In the genomic region with DNA sequence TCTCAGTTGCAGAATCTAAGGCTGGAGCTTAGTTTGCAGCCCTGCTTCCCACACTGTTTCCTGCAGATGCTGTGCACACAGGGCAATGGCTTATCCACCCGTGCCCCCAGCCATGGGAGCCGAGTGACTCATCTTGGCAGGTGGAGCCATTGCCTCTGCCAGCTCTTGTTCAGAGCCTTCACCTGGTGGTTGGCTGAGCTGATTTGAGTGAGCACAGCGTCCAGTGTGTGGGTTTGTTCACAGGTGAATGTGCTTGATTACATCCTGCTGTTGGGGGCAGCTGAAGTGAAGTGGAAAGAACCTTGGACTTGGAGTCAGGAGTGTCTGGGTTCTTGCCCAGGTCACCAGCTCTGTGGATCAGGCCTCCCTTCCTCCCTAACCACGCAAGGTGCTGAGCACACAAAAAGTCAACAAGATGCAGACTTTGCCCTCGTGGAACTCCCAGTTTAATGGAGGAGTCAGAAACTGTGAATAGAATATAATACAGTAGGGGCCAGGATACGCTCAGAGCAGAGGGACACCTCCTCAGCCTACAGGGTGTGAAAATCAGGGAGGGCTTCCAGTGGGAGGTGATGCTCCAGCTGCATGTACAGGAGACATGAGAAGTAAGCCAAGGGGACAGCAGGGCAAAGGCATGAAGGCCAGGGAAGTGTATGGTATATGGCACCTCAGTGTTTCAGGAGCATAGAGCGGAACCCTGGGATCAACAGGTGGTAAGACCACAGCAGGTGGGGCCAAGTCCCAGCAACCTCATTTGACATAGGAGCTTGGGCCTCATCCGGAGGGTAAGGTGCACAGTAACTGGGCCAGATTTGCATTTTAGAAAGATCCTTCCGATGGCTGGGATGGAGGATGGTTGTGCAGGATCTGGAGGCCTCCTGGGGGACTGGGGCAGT, we compare ENCODE assay signal across 9 cellular contexts. TPM values are rescaled to one million over a fixed set of nuclear protein-coding genes. Genes with fewer than 3 reads are reported as not detected.
DNase-seq lines count a peak whose midpoint lies in the region; ATAC-seq, FAIRE-seq and TF ChIP-seq lines count a peak whose summit lies in the region.
"Had no signal": no experiment of that assay in that cellular context is flagged by ENCODE, and none has a peak within 500 bp of the region (broad histone marks: within the 10 kb centered on the region; RNA-seq: fewer than 3 reads in every experiment).

No MANE protein-coding gene starts in this region.

- no peak overlapping the region for H3K4ac ChIP-seq in IMR-90 (ENCODE audit: low read depth, low read length)

- intact Hi-C loops in IMR-90 (cut with micrococcal nuclease) = no loop called here
- intact Hi-C loops in K562 (cut with micrococcal nuclease) = no loop called here

- ATAC-seq in IMR-90 (ENCODE audit: low read depth) (no peak), K562 (no peak), GM21381 (IDR thresholded peaks at IDR 0.05; ENCODE audit: unreplicated experiment) (no peak)

- H2BK120ac ChIP-seq in IMR-90 (ENCODE audit: low read depth, low read length) = no peak overlapping the region

- H4K8ac ChIP-seq in IMR-90 (ENCODE audit: low read depth in 2 of 2, low read length in 2 of 2) = no peak overlapping the region

- peak overlapping the region; percentile 10 for H2BK5ac ChIP-seq in IMR-90 (ENCODE audit: low read depth, low read length, poor library complexity, severe bottlenecking)

- H2AK9ac ChIP-seq in IMR-90 (replicated peaks; ENCODE audit: low read depth, low read length, poor library complexity) = peak overlapping the region; percentile 50

- dilution Hi-C loops in IMR-90 (cut with HindIII; ENCODE audit: low sequenced_read_pairs, unreplicated experiment) = no loop called here

- TF ChIP-seq POLR2A in IMR-90 (IDR thresholded peaks at IDR 0.05; ENCODE audit: low read depth, low read length) (no peak), K562 (conservative IDR thresholded peaks at IDR 0.05) (no peak)

- in situ Hi-C loops in IMR-90 (cut with MboI; ENCODE audit: low sequenced_read_pairs) = no loop called here
- in situ Hi-C loops in K562 (cut with MboI) = no loop called here

- WGBS in IMR-90 (ENCODE audit: extremely low coverage in 2 of 2, insufficient read length in 1 of 2), 2 experiments = 92% methylated on average over 4 of the region's 9 CpGs; no CpG with 5 or more reads in 1 of the 2 experiments
- 56% methylated on average over 8 of the region's 9 CpGs for WGBS in K562 (ENCODE audit: insufficient coverage, low coverage, missing lambda C conversion rate)

- no peak overlapping the region for H3K14ac ChIP-seq in IMR-90 (replicated peaks; ENCODE audit: low read depth, low read length)

- H2BK20ac ChIP-seq in IMR-90 (ENCODE audit: low read depth, low read length) = no peak overlapping the region

- TF ChIP-seq RAD21 in IMR-90 (IDR thresholded peaks at IDR 0.05; ENCODE audit: low read length) = no peak
- no peak for TF ChIP-seq RAD21 in K562 (CRISPR knock-in tag; conservative IDR thresholded peaks at IDR 0.05 in 1 of 2, IDR thresholded peaks at IDR 0.05 in 1 of 2)

- TF ChIP-seq EP300 in K562 (IDR thresholded peaks at IDR 0.05; ENCODE audit: low read length) = no peak

- H3K36me3 ChIP-seq in IMR-90 (ENCODE audit: control insufficient read depth, insufficient read depth, low read length) (peaks cover 29% of the 10 kb centered on the region), K562 (ENCODE audit: control insufficient read depth, insufficient read depth, low read length) (no peaks in the 10 kb centered on the region), skeletal muscle tissue (ENCODE audit: control insufficient read depth in 3 of 3, insufficient read depth in 3 of 3, low read length in 3 of 3) (peaks cover 0 to 2% (median 0%) of the 10 kb centered on the region in 3 donors)

- CTCF ChIA-PET in IMR-90 (lab: Yijun Ruan, JAX) = no interaction called here
- CTCF ChIA-PET in K562 (lab: Yijun Ruan, JAX; ENCODE audit: low intra/inter-chr PET ratio) = no interaction called here

- peaks cover 50 to 82% of the 10 kb centered on the region in 2 experiments for H3K79me1 ChIP-seq in IMR-90 (ENCODE audit: low read depth in 1 of 2, low read length in 2 of 2)

- TF ChIP-seq CTCF in IMR-90 (conservative IDR thresholded peaks at IDR 0.05; ENCODE audit: low read depth, low read length) (no peak), K562 (IDR thresholded peaks at IDR 0.05 in 2 of 3, conservative IDR thresholded peaks at IDR 0.05 in 1 of 3; ENCODE audit: insufficient read depth in 2 of 3, low read depth in 1 of 3, low read length in 3 of 3) (no peak)

- no peak overlapping the region for H3K56ac ChIP-seq in IMR-90 (ENCODE audit: extremely low read depth, insufficient read depth, low read length)

- BruUV-seq in IMR-90 (replicated peaks; lab: Mats Ljungman, UMichigan) (no TSS peak), K562 (replicated peaks; lab: Mats Ljungman, UMichigan) (no TSS peak)

- no peak overlapping the region for H3K4me2 ChIP-seq in IMR-90 (ENCODE audit: low read depth, low read length)
- H3K4me2 ChIP-seq in K562 (ENCODE audit: insufficient read depth, low read length) = no peak overlapping the region

- no peak overlapping the region for H3K4me3 ChIP-seq in IMR-90 (ENCODE audit: insufficient read depth, low read depth, low read length)
- no peak overlapping the region for H3K4me3 ChIP-seq in K562
- H3K4me3 ChIP-seq in skeletal muscle tissue (ENCODE audit: low read length in 3 of 3) = no peak overlapping the region

- H3K27me3 ChIP-seq in IMR-90 (ENCODE audit: control insufficient read depth, insufficient read depth, low read length) (no peaks in the 10 kb centered on the region), K562 (ENCODE audit: control insufficient read depth in 2 of 2, insufficient read depth in 2 of 2, low read length in 2 of 2) (no peaks in the 10 kb centered on the region), skeletal muscle tissue (ENCODE audit: control insufficient read depth in 3 of 3, insufficient read depth in 3 of 3, low read length in 3 of 3) (no peaks in the 10 kb centered on the region)

- peaks cover 54% of the 10 kb centered on the region for H3K9me1 ChIP-seq in IMR-90 (ENCODE audit: insufficient read depth, low read length)
- H3K9me1 ChIP-seq in K562 (ENCODE audit: control insufficient read depth, insufficient read depth, low read length) = no peaks in the 10 kb centered on the region

- no peak overlapping the region for H2BK15ac ChIP-seq in IMR-90 (ENCODE audit: low read depth, low read length)

- no peak overlapping the region for H3K4me3 Mint-ChIP-seq in activated T-cell treated with anti-CD3 and anti-CD28 coated beads, Interleukin-2, amount 50 U/mL, for 24 hours

- FAIRE-seq in K562 (lab: Jason Lieb, UNC) = no peak

- peak; percentile 40 for DNase-seq in IMR-90
- no peak for DNase-seq in K562 (ENCODE audit: extremely low read depth in 1 of 4, low spot score in 3 of 4)
- DNase-seq in iris pigment epithelial cell (ENCODE audit: low read depth) = peak; percentile 47
- DNase-seq in CD1c-positive myeloid dendritic cell (ENCODE audit: extremely low spot score) = no peak
- DNase-seq in SKM-1 (lab: John Stamatoyannopoulos, UW; ENCODE audit: unreplicated experiment) = no peak
- no peak for DNase-seq in activated T-cell treated with anti-CD3 and anti-CD28 coated beads, Interleukin-2, amount 50 U/mL, for 24 hours
- DNase-seq: NCI-H146 had no signal

- no peak overlapping the region for H3K18ac ChIP-seq in IMR-90 (ENCODE audit: low read depth, low read length)

- no peaks in the 10 kb centered on the region for H3K9me3 ChIP-seq in IMR-90 (ENCODE audit: control insufficient read depth, insufficient read depth, low read length)
- no peaks in the 10 kb centered on the region for H3K9me3 ChIP-seq in K562 (replicated peaks; ENCODE audit: control insufficient read depth, insufficient read depth, low read depth, low read length)
- no peaks in the 10 kb centered on the region for H3K9me3 ChIP-seq in skeletal muscle tissue (ENCODE audit: control insufficient read depth in 3 of 3, low read length in 3 of 3)

- no peak overlapping the region for H3K9ac ChIP-seq in IMR-90 (ENCODE audit: low read depth, low read length)
- peak overlapping the region in 1 of 2 experiments; percentile 26; a peak in 1 of 4 replicates for H3K9ac ChIP-seq in K562 (ENCODE audit: insufficient read depth in 1 of 2, low read depth in 2 of 2, low read length in 2 of 2)
- peak overlapping the region in 2 of 3 donors; percentile 62 for H3K9ac ChIP-seq in skeletal muscle tissue (ENCODE audit: low read depth in 1 of 3, low read length in 3 of 3)

- H4K5ac ChIP-seq in IMR-90 (ENCODE audit: low read depth, low read length) = no peak overlapping the region

- no peaks in the 10 kb centered on the region for H3K36me3 Mint-ChIP-seq in activated T-cell treated with anti-CD3 and anti-CD28 coated beads, Interleukin-2, amount 50 U/mL, for 24 hours (ENCODE audit: low read depth)

- H3K4me1 ChIP-seq in IMR-90 (ENCODE audit: control insufficient read depth, insufficient read depth, low read length) = peaks cover 51% of the 10 kb centered on the region
- H3K4me1 ChIP-seq in K562 (replicated peaks in 1 of 2; ENCODE audit: control insufficient read depth in 2 of 2, insufficient read depth in 2 of 2, low read length in 2 of 2) = peaks cover 0 to 14% of the 10 kb centered on the region in 2 experiments; a peak in 3 of 5 replicates
- H3K4me1 ChIP-seq in skeletal muscle tissue (ENCODE audit: control insufficient read depth in 3 of 3, insufficient read depth in 3 of 3, low read length in 3 of 3) = peaks cover 80 to 84% (median 81%) of the 10 kb centered on the region in 3 donors

- no peaks in the 10 kb centered on the region for H3K9me3 Mint-ChIP-seq in activated T-cell treated with anti-CD3 and anti-CD28 coated beads, Interleukin-2, amount 50 U/mL, for 24 hours

- peaks cover 1% of the 10 kb centered on the region for H3K4me1 Mint-ChIP-seq in activated T-cell treated with anti-CD3 and anti-CD28 coated beads, Interleukin-2, amount 50 U/mL, for 24 hours (ENCODE audit: low read depth)

- H2AK5ac ChIP-seq in IMR-90 (ENCODE audit: low read depth, low read length) = peak overlapping the region; percentile 54; the same call in 1 of the 2 replicates

- H4K91ac ChIP-seq in IMR-90 (ENCODE audit: insufficient read depth, low read depth, low read length) = no peak overlapping the region

- no peak overlapping the region for H3K27ac Mint-ChIP-seq in activated T-cell treated with anti-CD3 and anti-CD28 coated beads, Interleukin-2, amount 50 U/mL, for 24 hours

- POLR2A ChIA-PET in IMR-90 (lab: Charles Lee; ENCODE audit: unreplicated experiment) = no interaction called here
- POLR2A ChIA-PET in K562 (lab: Yijun Ruan, JAX) = interaction anchor here (0.8 kb wide), 1 partner anchor 12 kb away, joined by 3 read pairs; no protein-coding TSS in a partner anchor

- H3K27ac ChIP-seq in IMR-90 (ENCODE audit: insufficient read depth, low read length) = no peak overlapping the region
- H3K27ac ChIP-seq in K562 (ENCODE audit: extremely low read depth, low read depth, low read length) = no peak overlapping the region
- H3K27ac ChIP-seq in skeletal muscle tissue (ENCODE audit: low read depth, low read length) = peak overlapping the region; percentile 26

- peaks cover 2% of the 10 kb centered on the region for H3K27me3 Mint-ChIP-seq in activated T-cell treated with anti-CD3 and anti-CD28 coated beads, Interleukin-2, amount 50 U/mL, for 24 hours

- no peaks in the 10 kb centered on the region for H3K79me2 ChIP-seq in K562 (ENCODE audit: control insufficient read depth, insufficient read depth, low read length)

- H3K23ac ChIP-seq in IMR-90 (ENCODE audit: low read depth, low read length) = 0 out of 2 replicates have a peak overlapping the region, but pooled peaks have one; percentile 4

- H4K20me1 ChIP-seq in IMR-90 (ENCODE audit: insufficient read depth, low read length) (peaks cover 91% of the 10 kb centered on the region), K562 (replicated peaks; ENCODE audit: control insufficient read depth, insufficient read depth, low read length) (0 out of 2 replicates have a peak, but pooled peaks cover 5% of the 10 kb centered on the region)

- H2AFZ ChIP-seq in IMR-90 (replicated peaks; ENCODE audit: low read length, poor library complexity) (no peak overlapping the region), K562 (ENCODE audit: low read depth, low read length) (no peak overlapping the region)

RNA-seq across cellular contexts. Expression of a gene that starts 22.8 kb away (rescaled TPM):
- 35.7 and 38.9 TPM in 2 replicates for total RNA-seq in IMR-90 (2012; rRNA removed)
- polyA plus RNA-seq in IMR-90 (2012; rRNA removed) = 38.4 and 39.7 TPM in 2 replicates
- polyA plus RNA-seq in IMR-90 (2012; cell fraction: cytosol; rRNA removed) = 47.8 and 52.8 TPM in 2 replicates
- polyA plus RNA-seq in IMR-90 (2012; cell fraction: nucleus; rRNA removed; ENCODE audit: low replicate concordance) = 18.7 and 32.8 TPM in 2 replicates
- 1.3 and 2.2 TPM in 2 replicates for total RNA-seq in K562 (2011; cell fraction: chromatin; rRNA removed; ENCODE audit: low replicate concordance)
- total RNA-seq in K562 (2011; cell fraction: nucleolus; rRNA removed) = 0.67 and 1.3 TPM in 2 replicates
- total RNA-seq in K562 (2011; cell fraction: nucleoplasm; rRNA removed) = 1.5 and 1.6 TPM in 2 replicates
- 13.8 and 16.7 TPM in 2 replicates for total RNA-seq in K562 (2014; rRNA removed)
- 2.5 and 3.1 TPM in 2 replicates for total RNA-seq in K562 (2014; rRNA removed; fragmentation: Illumina TruSeq; extraction: Trizol)
- total RNA-seq in K562 (2015; rRNA removed; fragmentation: Illumina TruSeq; extraction: Trizol) = 1.7 and 2.4 TPM in 2 replicates
- total RNA-seq in K562 (2021) = 8.9 and 9.6 TPM in 2 replicates
- polyA plus RNA-seq in K562 (2011; rRNA removed) = 0.78 and 4.6 TPM in 2 replicates
- 1.1 and 4.4 TPM in 2 replicates for polyA plus RNA-seq in K562 (2011; cell fraction: cytosol; rRNA removed)
- 1.1 and 4.5 TPM in 2 replicates for polyA plus RNA-seq in K562 (2011; cell fraction: nucleus; rRNA removed)
- polyA plus RNA-seq in K562 (2012) = 2.0 and 14.4 TPM in 2 replicates
- 4.6 and 5.4 TPM in 2 replicates for polyA plus RNA-seq in K562 (2014; fragmentation: Illumina TruSeq; extraction: Trizol)
- under 1 TPM; 0.27 to 0.34 TPM for polyA plus RNA-seq in K562 (2014; fragmentation: Nextera tagmentation; extraction: Ambion mirVana)
- 8.5 and 16.5 TPM in 2 replicates for polyA plus RNA-seq in K562 (2014; rRNA removed)
- polyA minus RNA-seq in K562 (2011; rRNA and poly(A)+ RNA removed) = 0.53 and 2.8 TPM in 2 replicates
- polyA minus RNA-seq in K562 (2011; cell fraction: cytosol; rRNA and poly(A)+ RNA removed) = 7.4 TPM in 1 of 2 replicates, not detected in the other
- polyA minus RNA-seq in K562 (2011; cell fraction: nucleus; rRNA and poly(A)+ RNA removed) = 0.40 and 3.4 TPM in 2 replicates
- 24.5 TPM for total RNA-seq in skeletal muscle tissue

Comparison
In these comparisons a context has a peak if more than half of its experiments do, and no peak if none do; other contexts are left out.
1. DNase-seq: peak in IMR-90 (single experiment) and iris pigment epithelial cell (single experiment); none in K562 (0 of 4), CD1c-positive myeloid dendritic cell (single experiment), SKM-1 (single experiment) and activated T-cell treated with anti-CD3 and anti-CD28 coated beads, Interleukin-2, amount 50 U/mL, for 24 hours (single experiment).